Comparison of ENCODE assay signal across 8 cellular contexts in the genomic region with DNA sequence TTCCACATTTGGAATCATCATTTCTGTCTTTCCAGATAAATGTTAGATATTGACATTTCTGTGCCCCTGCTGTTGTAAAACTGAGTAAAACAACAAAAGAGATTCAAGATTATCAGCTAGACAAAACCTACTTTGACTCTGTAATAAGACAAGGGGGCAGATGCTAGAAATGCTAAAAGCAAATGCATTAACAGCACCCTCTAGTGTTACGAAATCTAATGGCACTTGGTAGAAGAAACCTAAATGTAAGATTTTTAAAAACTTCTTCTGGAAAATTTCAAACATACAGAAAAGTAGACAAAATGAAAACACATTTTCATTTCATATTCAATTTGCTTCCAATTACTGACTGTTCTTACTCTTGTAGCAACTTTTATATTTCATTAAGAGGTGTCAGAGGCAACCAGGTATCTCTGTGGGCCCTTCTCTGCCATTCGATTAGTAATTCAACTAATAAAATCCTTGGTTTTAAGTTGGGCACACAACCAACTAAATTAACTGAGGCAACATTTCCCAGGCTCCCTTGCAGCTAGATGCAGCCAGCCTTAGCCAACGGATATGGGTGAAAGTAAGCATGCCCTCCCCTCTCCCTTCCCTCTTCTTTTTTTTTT. TPM values are rescaled to one million over a fixed set of nuclear protein-coding genes. Genes with fewer than 3 reads are reported as not detected.
A peak's percentile ranks its signal among the peaks of the same experiment; 100 is the strongest.
DNase-seq lines count a peak whose midpoint lies in the region; ATAC-seq, FAIRE-seq and TF ChIP-seq lines count a peak whose summit lies in the region.

No MANE protein-coding gene starts in this region.

- in situ Hi-C loops in K562 (cut with MboI): no loop called here

- peak; percentile 74 for FAIRE-seq in K562 (lab: Jason Lieb, UNC)

- no peaks in the 10 kb centered on the region for H4K20me1 ChIP-seq in K562 (replicated peaks; ENCODE audit: control insufficient read depth, insufficient read depth, low read length)

- H3K27ac ChIP-seq in K562 (ENCODE audit: extremely low read depth, low read depth, low read length): no peak overlapping the region
- H3K27ac ChIP-seq in upper lobe of right lung: no peak overlapping the region

- H3K4me3 ChIP-seq in BJ (ENCODE audit: low read depth, low read length) (no peak overlapping the region), H7 (ENCODE audit: insufficient read depth, low read depth, low read length) (no peak overlapping the region), K562 (no peak overlapping the region), upper lobe of right lung (no peak overlapping the region)

- no peaks in the 10 kb centered on the region for H3K27me3 ChIP-seq in BJ (ENCODE audit: control insufficient read depth, insufficient read depth, low read length)
- no peaks in the 10 kb centered on the region for H3K27me3 ChIP-seq in H7 (ENCODE audit: control insufficient read depth, insufficient read depth, low read length)
- no peaks in the 10 kb centered on the region for H3K27me3 ChIP-seq in K562 (ENCODE audit: control insufficient read depth in 2 of 2, insufficient read depth in 2 of 2, low read length in 2 of 2)
- no peaks in the 10 kb centered on the region for H3K27me3 ChIP-seq in upper lobe of right lung

- TF ChIP-seq POLR2A in K562 (conservative IDR thresholded peaks at IDR 0.05): no peak

- H3K4me2 ChIP-seq in K562 (ENCODE audit: insufficient read depth, low read length): no peak overlapping the region

- POLR2A ChIA-PET in BJ (lab: Charles Lee) (no interaction called here), K562 (lab: Yijun Ruan, JAX) (interaction anchor here (1.1 kb wide), 1 partner anchor 211 kb away, joined by 3 read pairs; no protein-coding TSS in a partner anchor)

- CTCF ChIA-PET in BJ (lab: Yijun Ruan, JAX): interaction anchor here (0.6 to 1.9 kb wide), 20 partner anchors 9 to 224 kb away, joined by 3 to 7 read pairs (median 4); no protein-coding TSS in a partner anchor
- CTCF ChIA-PET in K562 (lab: Yijun Ruan, JAX; ENCODE audit: low intra/inter-chr PET ratio): no interaction called here

- no peak for TF ChIP-seq EP300 in K562 (IDR thresholded peaks at IDR 0.05; ENCODE audit: low read length)

- H3K36me3 ChIP-seq in BJ (ENCODE audit: control insufficient read depth, insufficient read depth, low read length) (no peaks in the 10 kb centered on the region), H7 (replicated peaks; ENCODE audit: control insufficient read depth, insufficient read depth, low read length) (no peaks in the 10 kb centered on the region), K562 (ENCODE audit: control insufficient read depth, insufficient read depth, low read length) (no peaks in the 10 kb centered on the region), upper lobe of right lung (no peaks in the 10 kb centered on the region)

- no TSS peak for BruUV-seq in K562 (replicated peaks; lab: Mats Ljungman, UMichigan)

- H3K9me1 ChIP-seq in K562 (ENCODE audit: control insufficient read depth, insufficient read depth, low read length): no peaks in the 10 kb centered on the region

- TF ChIP-seq CTCF in BJ (IDR thresholded peaks at IDR 0.05; ENCODE audit: insufficient read depth, low read depth, low read length) (peak; percentile 82), K562 (IDR thresholded peaks at IDR 0.05 in 2 of 3, conservative IDR thresholded peaks at IDR 0.05 in 1 of 3; ENCODE audit: insufficient read depth in 2 of 3, low read depth in 1 of 3, low read length in 3 of 3) (peak; percentile 43 to 74 (median 60); a peak in 4 of 6 replicates), upper lobe of right lung (IDR thresholded peaks at IDR 0.05) (peak; percentile 88)

- TF ChIP-seq RAD21 in K562 (CRISPR knock-in tag; conservative IDR thresholded peaks at IDR 0.05 in 1 of 2, IDR thresholded peaks at IDR 0.05 in 1 of 2): peak; percentile 65 to 77

- DNase-seq in BJ (ENCODE audit: low read depth) (no peak), H7 (peak; percentile 40), NCI-H69 (lab: John Stamatoyannopoulos, UW) (peak; percentile 75), K562 (ENCODE audit: extremely low read depth in 1 of 4, low spot score in 3 of 4) (peak; percentile 32 to 56 (median 41)), kidney glomerular epithelial cell (lab: John Stamatoyannopoulos, UW) (peak; percentile 62), upper lobe of right lung (no peak)
- DNase-seq in stimulated activated CD4-positive, alpha-beta T cell treated with anti-CD3 and anti-CD28 coated beads, Interleukin-15, amount 100 ng/mL, for 24 hours: no peak

- H2AFZ ChIP-seq in K562 (ENCODE audit: low read depth, low read length): no peak overlapping the region

- intact Hi-C loops in K562 (cut with micrococcal nuclease) (loop anchor here (10.0 kb wide), 1 partner anchor 352 kb away; no protein-coding TSS in a partner anchor), upper lobe of right lung (cut with DNase I) (no loop called here)

- H3K79me2 ChIP-seq in K562 (ENCODE audit: control insufficient read depth, insufficient read depth, low read length): no peaks in the 10 kb centered on the region

- 39% methylated on average over 2 of the region's 3 CpGs for WGBS in K562 (ENCODE audit: insufficient coverage, low coverage, missing lambda C conversion rate)

- peak; percentile 66; the same call in 2 of the 3 replicates for ATAC-seq in K562
- peak; percentile 80 for ATAC-seq in upper lobe of right lung
- ATAC-seq in HG03439 (IDR thresholded peaks at IDR 0.05; ENCODE audit: unreplicated experiment): no peak

- H3K4me1 ChIP-seq in K562 (replicated peaks in 1 of 2; ENCODE audit: control insufficient read depth in 2 of 2, insufficient read depth in 2 of 2, low read length in 2 of 2): no peaks in the 10 kb centered on the region
- H3K4me1 ChIP-seq in upper lobe of right lung: peaks cover 7% of the 10 kb centered on the region

- no peak overlapping the region for H3K9ac ChIP-seq in K562 (ENCODE audit: insufficient read depth in 1 of 2, low read depth in 2 of 2, low read length in 2 of 2)

- H3K9me3 ChIP-seq in K562 (replicated peaks; ENCODE audit: control insufficient read depth, insufficient read depth, low read depth, low read length): no peaks in the 10 kb centered on the region
- H3K9me3 ChIP-seq in upper lobe of right lung: no peaks in the 10 kb centered on the region

TF ChIP-seq in K562, 482 proteins besides CTCF, POLR2A, EP300 and RAD21 (continues in another document):
- TF ChIP-seq, protein P1, sequence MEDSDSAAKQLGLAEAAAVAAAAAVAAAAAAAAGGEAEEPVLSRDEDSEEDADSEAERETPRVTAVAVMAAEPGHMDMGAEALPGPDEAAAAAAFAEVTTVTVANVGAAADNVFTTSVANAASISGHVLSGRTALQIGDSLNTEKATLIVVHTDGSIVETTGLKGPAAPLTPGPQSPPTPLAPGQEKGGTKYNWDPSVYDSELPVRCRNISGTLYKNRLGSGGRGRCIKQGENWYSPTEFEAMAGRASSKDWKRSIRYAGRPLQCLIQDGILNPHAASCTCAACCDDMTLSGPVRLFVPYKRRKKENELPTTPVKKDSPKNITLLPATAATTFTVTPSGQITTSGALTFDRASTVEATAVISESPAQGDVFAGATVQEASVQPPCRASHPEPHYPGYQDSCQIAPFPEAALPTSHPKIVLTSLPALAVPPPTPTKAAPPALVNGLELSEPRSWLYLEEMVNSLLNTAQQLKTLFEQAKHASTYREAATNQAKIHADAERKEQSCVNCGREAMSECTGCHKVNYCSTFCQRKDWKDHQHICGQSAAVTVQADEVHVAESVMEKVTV (CRISPR knock-in tag; IDR thresholded peaks at IDR 0.05): peak; percentile 57; the same call in 1 of the 2 replicates
- TF ChIP-seq ZNF699 (CRISPR knock-in tag; IDR thresholded peaks at IDR 0.05; ENCODE audit: insufficient replicate concordance): no peak
- TF ChIP-seq BRD4 (IDR thresholded peaks at IDR 0.05): no peak
- no peak for TF ChIP-seq DPF2 (IDR thresholded peaks at IDR 0.05)
- no peak for TF ChIP-seq ZKSCAN1 (IDR thresholded peaks at IDR 0.05; ENCODE audit: low read depth, low read length)
- TF ChIP-seq, protein P2, sequence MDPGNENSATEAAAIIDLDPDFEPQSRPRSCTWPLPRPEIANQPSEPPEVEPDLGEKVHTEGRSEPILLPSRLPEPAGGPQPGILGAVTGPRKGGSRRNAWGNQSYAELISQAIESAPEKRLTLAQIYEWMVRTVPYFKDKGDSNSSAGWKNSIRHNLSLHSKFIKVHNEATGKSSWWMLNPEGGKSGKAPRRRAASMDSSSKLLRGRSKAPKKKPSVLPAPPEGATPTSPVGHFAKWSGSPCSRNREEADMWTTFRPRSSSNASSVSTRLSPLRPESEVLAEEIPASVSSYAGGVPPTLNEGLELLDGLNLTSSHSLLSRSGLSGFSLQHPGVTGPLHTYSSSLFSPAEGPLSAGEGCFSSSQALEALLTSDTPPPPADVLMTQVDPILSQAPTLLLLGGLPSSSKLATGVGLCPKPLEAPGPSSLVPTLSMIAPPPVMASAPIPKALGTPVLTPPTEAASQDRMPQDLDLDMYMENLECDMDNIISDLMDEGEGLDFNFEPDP (CRISPR knock-in tag; IDR thresholded peaks at IDR 0.05): no peak
- no peak for TF ChIP-seq NCOR1 (IDR thresholded peaks at IDR 0.05)
- no peak for TF ChIP-seq SMARCE1 (IDR thresholded peaks at IDR 0.05)
- TF ChIP-seq MAZ (CRISPR knock-in tag; conservative IDR thresholded peaks at IDR 0.05 in 1 of 2, IDR thresholded peaks at IDR 0.05 in 1 of 2): 0 out of 4 replicates have a peak, but pooled peaks of 1 of the 2 experiments have one; percentile 26
- no peak for TF ChIP-seq ZNF217 (CRISPR knock-in tag; IDR thresholded peaks at IDR 0.05)
- no peak for TF ChIP-seq IRF2 (CRISPR knock-in tag; IDR thresholded peaks at IDR 0.05)

RNA-seq across cellular contexts. Expression of gene SLC23A2, which starts 45.0 kb away (rescaled TPM):
- polyA plus RNA-seq in BJ (2011; rRNA removed) (8.0 and 11.2 TPM in 2 replicates), K562 (2011; rRNA removed) (4.0 and 6.3 TPM in 2 replicates), K562 (2014; fragmentation: Illumina TruSeq; extraction: Trizol) (4.3 and 4.5 TPM in 2 replicates), K562 (2014; fragmentation: Nextera tagmentation; extraction: Ambion mirVana) (under 1 TPM; 0.39 to 0.76 TPM), K562 (2014; rRNA removed) (3.3 and 3.6 TPM in 2 replicates)
- polyA minus RNA-seq in BJ (2011; rRNA and poly(A)+ RNA removed): 12.4 and 14.7 TPM in 2 replicates
- 5.9 TPM in 2 replicates for total RNA-seq in H7 (2014; rRNA removed; shearing (Covaris generic))
- total RNA-seq in K562 (2011; cell fraction: chromatin; rRNA removed; ENCODE audit: low replicate concordance): 17.2 and 22.1 TPM in 2 replicates
- total RNA-seq in K562 (2011; cell fraction: nucleolus; rRNA removed): 12.0 and 13.7 TPM in 2 replicates
- 14.4 and 15.9 TPM in 2 replicates for total RNA-seq in K562 (2011; cell fraction: nucleoplasm; rRNA removed)
- total RNA-seq in K562 (2014; rRNA removed) (2.4 and 3.5 TPM in 2 replicates), K562 (2014; rRNA removed; fragmentation: Illumina TruSeq; extraction: Trizol) (2.9 and 3.1 TPM in 2 replicates), K562 (2015; rRNA removed; fragmentation: Illumina TruSeq; extraction: Trizol) (3.1 and 3.2 TPM in 2 replicates), K562 (2021) (5.1 and 6.7 TPM in 2 replicates), upper lobe of right lung (26.2 TPM)
- 5.3 and 5.7 TPM in 2 replicates for polyA plus RNA-seq in K562 (2011; cell fraction: cytosol; rRNA removed)
- 11.4 and 11.7 TPM in 2 replicates for polyA plus RNA-seq in K562 (2011; cell fraction: nucleus; rRNA removed)
- 3.9 and 4.4 TPM in 2 replicates for polyA plus RNA-seq in K562 (2012)
- polyA minus RNA-seq in K562 (2011; rRNA and poly(A)+ RNA removed): 7.8 and 8.0 TPM in 2 replicates
- 3.1 and 3.4 TPM in 2 replicates for polyA minus RNA-seq in K562 (2011; cell fraction: cytosol; rRNA and poly(A)+ RNA removed)
- polyA minus RNA-seq in K562 (2011; cell fraction: nucleus; rRNA and poly(A)+ RNA removed): 5.1 and 8.4 TPM in 2 replicates

Comparison
In these comparisons a context has a peak if more than half of its experiments do, and no peak if none do; other contexts are left out.
1. DNase-seq: peak in H7 (single experiment), NCI-H69 (single experiment), K562 (4 of 4) and kidney glomerular epithelial cell (single experiment); none in BJ (single experiment), upper lobe of right lung (single experiment) and stimulated activated CD4-positive, alpha-beta T cell treated with anti-CD3 and anti-CD28 coated beads, Interleukin-15, amount 100 ng/mL, for 24 hours (single experiment).
2. Peak in every context shown above with its lines, with median percentiles within 50 percentile points of each other: CTCF ChIP-seq.